ENCODE assay signal across 10 cellular contexts in the genomic region with DNA sequence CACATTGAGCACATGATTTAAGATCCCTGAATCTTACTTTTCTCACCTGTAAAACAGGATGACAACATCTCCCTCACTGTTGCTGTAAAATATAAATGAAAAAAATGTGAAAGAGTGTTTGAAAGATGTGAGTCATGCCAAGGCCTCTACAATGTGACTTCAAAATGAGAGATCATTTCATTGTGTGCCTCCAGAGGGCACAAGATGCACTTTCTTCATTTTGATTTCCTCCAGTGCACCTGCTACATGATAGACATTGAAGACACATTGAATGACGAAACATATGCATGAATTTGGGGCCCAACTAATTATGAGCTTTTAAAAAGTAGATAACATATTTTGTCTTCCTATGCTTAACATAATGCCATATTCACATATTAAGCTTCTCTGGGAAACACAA.
A peak's percentile ranks its signal among the peaks of the same experiment; 100 is the strongest.
DNase-seq lines count a peak whose midpoint lies in the region; ATAC-seq and TF ChIP-seq lines count a peak whose summit lies in the region.
"Had no signal": no experiment of that assay in that cellular context is flagged by ENCODE, and none has a peak within 500 bp of the region (broad histone marks: within the 10 kb centered on the region; RNA-seq: fewer than 3 reads in every experiment).

No MANE protein-coding gene starts in this region.

- TF ChIP-seq POLR2A in gastroesophageal sphincter (IDR thresholded peaks at IDR 0.05): no peak

- intact Hi-C loops in PC-9 (cut with micrococcal nuclease; ENCODE audit: unreplicated experiment): no loop called here
- intact Hi-C loops in psoas muscle (cut with DNase I): no loop called here
- intact Hi-C loops in ascending aorta (cut with DNase I): no loop called here

- H3K27ac ChIP-seq in 22Rv1 (no peak overlapping the region), PC-9 (0 out of 2 replicates have a peak overlapping the region, but pooled peaks have one; percentile 16), fibroblast of lung (ENCODE audit: insufficient read depth, low read length) (no peak overlapping the region), gastroesophageal sphincter (no peak overlapping the region), psoas muscle (no peak overlapping the region), ascending aorta (no peak overlapping the region)
- H3K27ac ChIP-seq: prostate gland had no signal

- H3K9me3 ChIP-seq in PC-9 (ENCODE audit: insufficient read depth, low read depth) (no peaks in the 10 kb centered on the region; the same call in 1 of the 2 replicates), fibroblast of lung (ENCODE audit: control insufficient read depth, insufficient read depth, low read depth, low read length) (no peaks in the 10 kb centered on the region), gastroesophageal sphincter (no peaks in the 10 kb centered on the region), psoas muscle (no peaks in the 10 kb centered on the region), ascending aorta (no peaks in the 10 kb centered on the region)
- H3K9me3 ChIP-seq: prostate gland had no signal

- H3K27me3 ChIP-seq in PC-9 (ENCODE audit: insufficient read depth, low read depth): no peaks in the 10 kb centered on the region
- H3K27me3 ChIP-seq in fibroblast of lung (ENCODE audit: control insufficient read depth, insufficient read depth, low read length): no peaks in the 10 kb centered on the region
- no peaks in the 10 kb centered on the region for H3K27me3 ChIP-seq in gastroesophageal sphincter
- H3K27me3 ChIP-seq in psoas muscle (ENCODE audit: insufficient read depth in 3 of 3, low read length in 2 of 3): no peaks in the 10 kb centered on the region
- no peaks in the 10 kb centered on the region for H3K27me3 ChIP-seq in ascending aorta

- H3K4me2 ChIP-seq in PC-9 (no peak overlapping the region), fibroblast of lung (ENCODE audit: extremely low read depth, insufficient read depth, low read length) (no peak overlapping the region)

- no peaks in the 10 kb centered on the region; the same call in 1 of the 2 replicates for H3K9me2 ChIP-seq in PC-9 (ENCODE audit: insufficient read depth)

- POLR2A ChIA-PET in PC-9 (lab: Charles Lee; ENCODE audit: unreplicated experiment): no interaction called here

- no peak for DNase-seq in GM12864 (ENCODE audit: low read depth)
- DNase-seq in PC-9: peak in 1 of 2 experiments; percentile 49
- peak; percentile 31 to 48 for DNase-seq in fibroblast of lung (ENCODE audit: low read depth in 2 of 2)
- DNase-seq in psoas muscle: no peak
- no peak for DNase-seq in ascending aorta (ENCODE audit: low spot score in 2 of 2)
- DNase-seq in COR-L47 (lab: John Stamatoyannopoulos, UW): no peak
- DNase-seq: NCI-H187 treated with DMSO at 0.1 percent for 48 hours had no signal

- H3K4me1 ChIP-seq in PC-9 (replicated peaks; ENCODE audit: insufficient read depth) (peaks cover 12% of the 10 kb centered on the region), fibroblast of lung (ENCODE audit: control insufficient read depth, extremely low read depth, insufficient read depth, low read length) (peaks cover 4% of the 10 kb centered on the region), gastroesophageal sphincter (no peaks in the 10 kb centered on the region), psoas muscle (no peaks in the 10 kb centered on the region), ascending aorta (no peaks in the 10 kb centered on the region)
- H3K4me1 ChIP-seq: prostate gland had no signal

- no peak overlapping the region for H3K9ac ChIP-seq in fibroblast of lung (ENCODE audit: insufficient read depth, low read length)

- TF ChIP-seq EP300 in gastroesophageal sphincter (IDR thresholded peaks at IDR 0.05): no peak

- H3K79me2 ChIP-seq in PC-9 (ENCODE audit: low read depth): no peaks in the 10 kb centered on the region
- H3K79me2 ChIP-seq in fibroblast of lung (ENCODE audit: control insufficient read depth, insufficient read depth, low read length): no peaks in the 10 kb centered on the region

- H4K20me1 ChIP-seq in PC-9 (ENCODE audit: insufficient read depth): no peaks in the 10 kb centered on the region
- H4K20me1 ChIP-seq in fibroblast of lung (ENCODE audit: control insufficient read depth, extremely low read depth, insufficient read depth, low read length): no peaks in the 10 kb centered on the region

- no peaks in the 10 kb centered on the region; the same call in 1 of the 2 replicates for H3F3A ChIP-seq in PC-9 (ENCODE audit: insufficient read depth, low read depth)

- H3K4me3 ChIP-seq in GM12864 (ENCODE audit: low read depth, low read length) (no peak overlapping the region), PC-9 (no peak overlapping the region), fibroblast of lung (replicated peaks in 1 of 4; ENCODE audit: control extremely low read depth in 1 of 4, insufficient read depth in 1 of 4, low read depth in 3 of 4, low read length in 4 of 4) (no peak overlapping the region), gastroesophageal sphincter (no peak overlapping the region), psoas muscle (no peak overlapping the region), ascending aorta (no peak overlapping the region)
- H3K4me3 ChIP-seq: prostate gland had no signal

- BruUV-seq in PC-9 (replicated peaks; lab: Mats Ljungman, UMichigan): no TSS peak

- TF ChIP-seq CTCF in 22Rv1 (IDR thresholded peaks at IDR 0.05): peak; percentile 43
- TF ChIP-seq CTCF in GM12864 (IDR thresholded peaks at IDR 0.05; ENCODE audit: low read depth, low read length, missing control alignments): peak; percentile 21
- 0 out of 2 replicates have a peak, but pooled peaks have one; percentile 34 for TF ChIP-seq CTCF in PC-9 (conservative IDR thresholded peaks at IDR 0.05)
- TF ChIP-seq CTCF in fibroblast of lung (conservative IDR thresholded peaks at IDR 0.05 in 1 of 2, IDR thresholded peaks at IDR 0.05 in 1 of 2; ENCODE audit: low read depth in 1 of 2, low read length in 2 of 2): peak; percentile 21 to 26
- no peak for TF ChIP-seq CTCF in gastroesophageal sphincter (IDR thresholded peaks at IDR 0.05)
- TF ChIP-seq CTCF in psoas muscle (IDR thresholded peaks at IDR 0.05): no peak
- no peak for TF ChIP-seq CTCF in ascending aorta (IDR thresholded peaks at IDR 0.05)

- no peaks in the 10 kb centered on the region for H3K36me3 ChIP-seq in PC-9 (ENCODE audit: low read depth)
- H3K36me3 ChIP-seq in fibroblast of lung (ENCODE audit: control insufficient read depth, insufficient read depth, low read length): no peaks in the 10 kb centered on the region
- no peaks in the 10 kb centered on the region for H3K36me3 ChIP-seq in gastroesophageal sphincter
- H3K36me3 ChIP-seq in psoas muscle (ENCODE audit: insufficient read depth in 1 of 2, low read depth in 1 of 2): no peaks in the 10 kb centered on the region
- H3K36me3 ChIP-seq in ascending aorta: no peaks in the 10 kb centered on the region
- H3K36me3 ChIP-seq: prostate gland had no signal

- CTCF ChIA-PET in PC-9 (lab: Charles Lee): interaction anchor here (0.7 to 1.2 kb wide), 2 partner anchors 27 to 221 kb away, joined by 4 to 5 read pairs; no protein-coding TSS in a partner anchor

- no peak for ATAC-seq in gastroesophageal sphincter
- no peak for ATAC-seq in psoas muscle

- no peak overlapping the region for H2AFZ ChIP-seq in PC-9
- H2AFZ ChIP-seq in fibroblast of lung (ENCODE audit: low read length): no peak overlapping the region

- WGBS in gastroesophageal sphincter (ENCODE audit: low coverage in 1 of 2), 2 donors: 67 to 100% methylated on average over 1 of the region's 1 CpG
- 73 to 82% (median 76%) methylated on average over 1 of the region's 1 CpG for WGBS in psoas muscle, 3 donors

Comparison
In these comparisons a context has a peak if more than half of its experiments do, and no peak if none do; other contexts are left out.
1. CTCF ChIP-seq: peak in 22Rv1 (single experiment), GM12864 (single experiment), PC-9 (single experiment) and fibroblast of lung (2 of 2); none in gastroesophageal sphincter (0 of 4), psoas muscle (single experiment) and ascending aorta (0 of 3).
2. DNase-seq: peak in fibroblast of lung (2 of 2); none in GM12864 (single experiment), psoas muscle (0 of 2), ascending aorta (0 of 2) and COR-L47 (single experiment).